ENCODE assay signal across 8 cellular contexts in the genomic region with DNA sequence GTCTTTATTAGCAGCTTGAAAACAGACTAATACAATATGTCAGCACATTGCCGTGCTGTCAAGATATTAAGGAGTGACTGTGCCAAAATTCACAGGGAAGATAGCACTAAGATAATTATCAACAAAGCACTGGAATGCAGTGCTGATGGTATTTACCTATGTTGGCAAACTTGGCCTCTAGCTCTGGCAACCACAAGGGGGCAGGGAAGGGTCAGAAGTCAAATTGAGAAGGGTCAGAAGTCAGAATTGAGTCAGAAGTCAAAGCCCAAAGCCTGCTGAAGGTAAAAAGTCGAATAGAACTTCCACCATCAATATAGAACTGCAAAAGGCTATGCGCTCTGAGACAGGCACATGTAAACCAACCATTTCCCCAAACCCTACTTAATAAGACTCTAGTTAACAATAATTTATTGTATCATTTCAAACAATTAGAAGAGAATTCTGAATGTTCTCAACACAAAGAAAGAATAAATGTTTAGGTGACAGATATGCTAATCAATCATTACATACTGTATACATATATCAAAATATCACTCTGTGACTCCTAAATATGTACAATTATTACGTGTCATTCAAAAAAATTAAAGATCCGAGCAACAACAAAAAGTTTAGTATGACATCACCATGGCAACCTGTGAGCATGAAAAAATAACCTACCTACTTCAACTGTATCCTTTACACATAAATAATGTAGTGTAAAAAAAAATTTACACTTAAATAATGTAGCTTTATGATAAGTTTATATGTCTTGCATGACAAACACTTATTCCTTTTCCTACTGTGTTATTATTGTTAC.
DNase-seq lines count a peak whose midpoint lies in the region; ATAC-seq and TF ChIP-seq lines count a peak whose summit lies in the region.

No MANE protein-coding gene starts in this region.

- peak; percentile 63 for TF ChIP-seq CTCF in HFFc6 (IDR thresholded peaks at IDR 0.05)

- no peak overlapping the region for H3K4me3 Mint-ChIP-seq in HFFc6

- H3K27me3 Mint-ChIP-seq in HFFc6 (ENCODE audit: insufficient read depth) = no peaks in the 10 kb centered on the region

- peaks cover 5% of the 10 kb centered on the region; the same call in 1 of the 2 replicates for H3K4me1 Mint-ChIP-seq in HFFc6 (ENCODE audit: low read depth)

- ATAC-seq in SK-N-SH treated with all-trans-retinoic acid at 6 μM for 48 hours = peak; percentile 44
- ATAC-seq in HG03571 (IDR thresholded peaks at IDR 0.05; ENCODE audit: unreplicated experiment) = no peak
- no peak for ATAC-seq in HG02852 (IDR thresholded peaks at IDR 0.05; ENCODE audit: unreplicated experiment)

- DNase-seq in DMS 273 treated with DMSO at 0.1 percent for 48 hours (lab: John Stamatoyannopoulos, UW) (peak; percentile 1), HFFc6 (no peak), kidney tubule cell (ENCODE audit: low spot score) (peak; percentile 39), occipital lobe (lab: John Stamatoyannopoulos, UW) (no peak)
- no peak for DNase-seq in activated CD4-positive, CD25-positive, alpha-beta regulatory T cell (lab: John Stamatoyannopoulos, UW)

- no peaks in the 10 kb centered on the region for H3K9me3 Mint-ChIP-seq in HFFc6

- H3K36me3 Mint-ChIP-seq in HFFc6 (ENCODE audit: low read depth) = no peaks in the 10 kb centered on the region

- no peak overlapping the region for H3K27ac Mint-ChIP-seq in HFFc6

TF ChIP-seq in SK-N-SH treated with all-trans-retinoic acid at 6 μM for 48 hours, 23 proteins besides CTCF, POLR2A, EP300 and RAD21:
- no peak for TF ChIP-seq PPARA (CRISPR knock-in tag; IDR thresholded peaks at IDR 0.05; ENCODE audit: borderline replicate concordance)
- no peak for TF ChIP-seq BACH2 (CRISPR knock-in tag; IDR thresholded peaks at IDR 0.05; ENCODE audit: borderline replicate concordance)
- no peak for TF ChIP-seq SNAI2 (CRISPR knock-in tag; IDR thresholded peaks at IDR 0.05)
- TF ChIP-seq, protein P1, sequence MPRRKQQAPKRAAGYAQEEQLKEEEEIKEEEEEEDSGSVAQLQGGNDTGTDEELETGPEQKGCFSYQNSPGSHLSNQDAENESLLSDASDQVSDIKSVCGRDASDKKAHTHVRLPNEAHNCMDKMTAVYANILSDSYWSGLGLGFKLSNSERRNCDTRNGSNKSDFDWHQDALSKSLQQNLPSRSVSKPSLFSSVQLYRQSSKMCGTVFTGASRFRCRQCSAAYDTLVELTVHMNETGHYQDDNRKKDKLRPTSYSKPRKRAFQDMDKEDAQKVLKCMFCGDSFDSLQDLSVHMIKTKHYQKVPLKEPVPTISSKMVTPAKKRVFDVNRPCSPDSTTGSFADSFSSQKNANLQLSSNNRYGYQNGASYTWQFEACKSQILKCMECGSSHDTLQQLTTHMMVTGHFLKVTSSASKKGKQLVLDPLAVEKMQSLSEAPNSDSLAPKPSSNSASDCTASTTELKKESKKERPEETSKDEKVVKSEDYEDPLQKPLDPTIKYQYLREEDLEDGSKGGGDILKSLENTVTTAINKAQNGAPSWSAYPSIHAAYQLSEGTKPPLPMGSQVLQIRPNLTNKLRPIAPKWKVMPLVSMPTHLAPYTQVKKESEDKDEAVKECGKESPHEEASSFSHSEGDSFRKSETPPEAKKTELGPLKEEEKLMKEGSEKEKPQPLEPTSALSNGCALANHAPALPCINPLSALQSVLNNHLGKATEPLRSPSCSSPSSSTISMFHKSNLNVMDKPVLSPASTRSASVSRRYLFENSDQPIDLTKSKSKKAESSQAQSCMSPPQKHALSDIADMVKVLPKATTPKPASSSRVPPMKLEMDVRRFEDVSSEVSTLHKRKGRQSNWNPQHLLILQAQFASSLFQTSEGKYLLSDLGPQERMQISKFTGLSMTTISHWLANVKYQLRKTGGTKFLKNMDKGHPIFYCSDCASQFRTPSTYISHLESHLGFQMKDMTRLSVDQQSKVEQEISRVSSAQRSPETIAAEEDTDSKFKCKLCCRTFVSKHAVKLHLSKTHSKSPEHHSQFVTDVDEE (CRISPR knock-in tag; IDR thresholded peaks at IDR 0.05) = no peak
- TF ChIP-seq, protein P2, sequence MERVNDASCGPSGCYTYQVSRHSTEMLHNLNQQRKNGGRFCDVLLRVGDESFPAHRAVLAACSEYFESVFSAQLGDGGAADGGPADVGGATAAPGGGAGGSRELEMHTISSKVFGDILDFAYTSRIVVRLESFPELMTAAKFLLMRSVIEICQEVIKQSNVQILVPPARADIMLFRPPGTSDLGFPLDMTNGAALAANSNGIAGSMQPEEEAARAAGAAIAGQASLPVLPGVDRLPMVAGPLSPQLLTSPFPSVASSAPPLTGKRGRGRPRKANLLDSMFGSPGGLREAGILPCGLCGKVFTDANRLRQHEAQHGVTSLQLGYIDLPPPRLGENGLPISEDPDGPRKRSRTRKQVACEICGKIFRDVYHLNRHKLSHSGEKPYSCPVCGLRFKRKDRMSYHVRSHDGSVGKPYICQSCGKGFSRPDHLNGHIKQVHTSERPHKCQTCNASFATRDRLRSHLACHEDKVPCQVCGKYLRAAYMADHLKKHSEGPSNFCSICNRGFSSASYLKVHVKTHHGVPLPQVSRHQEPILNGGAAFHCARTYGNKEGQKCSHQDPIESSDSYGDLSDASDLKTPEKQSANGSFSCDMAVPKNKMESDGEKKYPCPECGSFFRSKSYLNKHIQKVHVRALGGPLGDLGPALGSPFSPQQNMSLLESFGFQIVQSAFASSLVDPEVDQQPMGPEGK (CRISPR knock-in tag; IDR thresholded peaks at IDR 0.05; ENCODE audit: borderline replicate concordance) = no peak
- no peak for TF ChIP-seq RARB (CRISPR knock-in tag; IDR thresholded peaks at IDR 0.05)
- no peak for TF ChIP-seq ISL1 (CRISPR knock-in tag; IDR thresholded peaks at IDR 0.05)
- no peak for TF ChIP-seq ZNF70 (CRISPR knock-in tag; IDR thresholded peaks at IDR 0.05)
- TF ChIP-seq ZNF8 (CRISPR knock-in tag; IDR thresholded peaks at IDR 0.05) = no peak
- no peak for TF ChIP-seq ARNTL (CRISPR knock-in tag; IDR thresholded peaks at IDR 0.05; ENCODE audit: borderline replicate concordance, low read depth)
- TF ChIP-seq TCF4 (CRISPR knock-in tag; IDR thresholded peaks at IDR 0.05; ENCODE audit: borderline replicate concordance) = no peak
- no peak for TF ChIP-seq TOX (CRISPR knock-in tag; IDR thresholded peaks at IDR 0.05; ENCODE audit: borderline replicate concordance)
- TF ChIP-seq, protein P3, sequence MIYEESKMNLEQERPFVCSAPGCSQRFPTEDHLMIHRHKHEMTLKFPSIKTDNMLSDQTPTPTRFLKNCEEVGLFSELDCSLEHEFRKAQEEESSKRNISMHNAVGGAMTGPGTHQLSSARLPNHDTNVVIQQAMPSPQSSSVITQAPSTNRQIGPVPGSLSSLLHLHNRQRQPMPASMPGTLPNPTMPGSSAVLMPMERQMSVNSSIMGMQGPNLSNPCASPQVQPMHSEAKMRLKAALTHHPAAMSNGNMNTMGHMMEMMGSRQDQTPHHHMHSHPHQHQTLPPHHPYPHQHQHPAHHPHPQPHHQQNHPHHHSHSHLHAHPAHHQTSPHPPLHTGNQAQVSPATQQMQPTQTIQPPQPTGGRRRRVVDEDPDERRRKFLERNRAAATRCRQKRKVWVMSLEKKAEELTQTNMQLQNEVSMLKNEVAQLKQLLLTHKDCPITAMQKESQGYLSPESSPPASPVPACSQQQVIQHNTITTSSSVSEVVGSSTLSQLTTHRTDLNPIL (CRISPR knock-in tag; IDR thresholded peaks at IDR 0.05; ENCODE audit: low read depth) = no peak
- no peak for TF ChIP-seq ZC3H10 (CRISPR knock-in tag; IDR thresholded peaks at IDR 0.05)
- TF ChIP-seq ZNF565 (CRISPR knock-in tag; conservative IDR thresholded peaks at IDR 0.05; ENCODE audit: low read depth) = no peak

Comparison
In these comparisons a context has a peak if more than half of its experiments do, and no peak if none do; other contexts are left out.
1. DNase-seq: peak in DMS 273 treated with DMSO at 0.1 percent for 48 hours (single experiment) and kidney tubule cell (single experiment); none in HFFc6 (single experiment), occipital lobe (single experiment) and activated CD4-positive, CD25-positive, alpha-beta regulatory T cell (0 of 4).